Comparison of ENCODE assay signal across 1 cellular context in the genomic region with DNA sequence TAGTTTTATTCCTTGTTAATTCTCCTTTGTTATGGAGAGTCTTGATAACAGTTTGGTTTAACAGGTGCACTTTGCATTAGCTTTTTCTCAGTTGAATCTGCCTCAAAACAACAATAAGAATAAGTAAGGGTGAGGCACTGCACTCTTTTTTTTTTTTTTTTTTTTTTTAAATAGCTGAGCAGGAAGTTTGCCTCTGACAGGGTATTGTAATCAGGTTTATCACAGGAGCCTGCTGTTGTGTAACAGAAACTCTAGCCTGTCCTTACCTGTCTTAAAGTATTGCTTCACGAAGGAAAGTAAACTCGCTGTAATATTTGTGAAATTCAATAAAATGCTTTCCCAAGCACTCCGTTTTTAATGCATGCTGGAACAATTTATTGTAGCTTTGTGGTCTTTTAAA.
TF ChIP-seq lines count a peak whose summit lies in the region.

No MANE protein-coding gene starts in this region.

TF ChIP-seq in K562, 482 proteins besides CTCF, POLR2A, EP300 and RAD21:
- TF ChIP-seq THRA (IDR thresholded peaks at IDR 0.05) (no peak), NFIX (CRISPR knock-in tag; IDR thresholded peaks at IDR 0.05; ENCODE audit: low read depth) (no peak), ZNF384 (IDR thresholded peaks at IDR 0.05; ENCODE audit: low read depth, low read length) (peak; percentile 41; the same call in 1 of the 2 replicates), ZBTB1 (CRISPR knock-in tag; IDR thresholded peaks at IDR 0.05; ENCODE audit: borderline replicate concordance, low read depth) (no peak), JUN (IDR thresholded peaks at IDR 0.05; ENCODE audit: borderline replicate concordance, low read depth, low read length) (no peak), JUN (CRISPR knock-in tag; IDR thresholded peaks at IDR 0.05; ENCODE audit: borderline replicate concordance) (no peak), CEBPB (tag; IDR thresholded peaks at IDR 0.05) (0 out of 2 replicates have a peak, but pooled peaks have one; percentile 20)
